8 cellular contexts compared by ENCODE assay signal in genomic region chr2:90323612-90324558, GRCh38.
A peak's percentile ranks its signal among the peaks of the same experiment; 100 is the strongest.
DNase-seq lines count a peak whose midpoint lies in the region; ATAC-seq and TF ChIP-seq lines count a peak whose summit lies in the region.
"Not testable (repeated sequence)": the region's sequence is repeated elsewhere in the genome, so short reads cannot be mapped to it uniquely, and the experiment has no call there.

No MANE protein-coding gene starts in this region.

- BruUV-seq in A673 (replicated peaks; lab: Mats Ljungman, UMichigan): not testable (repeated sequence)

- not testable (repeated sequence) for H3K36me3 Mint-ChIP-seq in activated naive CD4-positive, alpha-beta T cell treated with anti-CD3 and anti-CD28 coated beads, Interleukin-2, amount 10 ng/mL, durations not matched to agents 7 days and 5 days; chondrocyte (ENCODE audit: low read depth); glutamatergic neuron (ENCODE audit: unreplicated experiment); stimulated activated memory B cell treated with anti-CD40 and anti-IgM and Interleukin-4, amounts not matched to agents 10 μg/mL and 1 μg/mL and 100 μg/mL, for 72 hours

- POLR2A ChIA-PET in A673 (lab: Charles Lee; ENCODE audit: low non-redundant PET): not testable (repeated sequence)

- not testable (repeated sequence) for H3K36me3 ChIP-seq in A673 (ENCODE audit: insufficient read depth, low read length, poor library complexity, severe bottlenecking); RWPE2 (ENCODE audit: low read depth); mucosa of descending colon (ENCODE audit: low read depth)

- DNase-seq in A673 (ENCODE audit: low spot score) (peak; percentile 14), RWPE2 (ENCODE audit: low spot score) (peak; percentile 49), glutamatergic neuron (peak; percentile 43), mucosa of descending colon (peak in 2 of 3 donors; percentile 15 to 44)
- DNase-seq in GM12865 (ENCODE audit: low read depth); chondrocyte (ENCODE audit: low spot score): not testable (repeated sequence)
- DNase-seq in activated naive CD4-positive, alpha-beta T cell treated with anti-CD3 and anti-CD28 coated beads, Interleukin-2, amount 10 ng/mL, durations not matched to agents 7 days and 5 days: peak; percentile 21

- not testable (repeated sequence) for H3K9me3 Mint-ChIP-seq in activated naive CD4-positive, alpha-beta T cell treated with anti-CD3 and anti-CD28 coated beads, Interleukin-2, amount 10 ng/mL, durations not matched to agents 7 days and 5 days; chondrocyte (ENCODE audit: low read depth); glutamatergic neuron (ENCODE audit: unreplicated experiment); stimulated activated memory B cell treated with anti-CD40 and anti-IgM and Interleukin-4, amounts not matched to agents 10 μg/mL and 1 μg/mL and 100 μg/mL, for 72 hours

- H3K27ac Mint-ChIP-seq in activated naive CD4-positive, alpha-beta T cell treated with anti-CD3 and anti-CD28 coated beads, Interleukin-2, amount 10 ng/mL, durations not matched to agents 7 days and 5 days: peak overlapping the region; percentile 55
- not testable (repeated sequence) for H3K27ac Mint-ChIP-seq in chondrocyte (ENCODE audit: unreplicated experiment); glutamatergic neuron (ENCODE audit: unreplicated experiment)
- H3K27ac Mint-ChIP-seq in stimulated activated memory B cell treated with anti-CD40 and anti-IgM and Interleukin-4, amounts not matched to agents 10 μg/mL and 1 μg/mL and 100 μg/mL, for 72 hours: peak overlapping the region; percentile 54

- not testable (repeated sequence) for TF ChIP-seq CTCF in A673 (conservative IDR thresholded peaks at IDR 0.05; ENCODE audit: low read depth, low read length); GM12865 (IDR thresholded peaks at IDR 0.05; ENCODE audit: insufficient read depth, low read depth, low read length, missing control alignments); RWPE2 (IDR thresholded peaks at IDR 0.05; ENCODE audit: poor library complexity, severe bottlenecking); chondrocyte (IDR thresholded peaks at IDR 0.05); glutamatergic neuron (IDR thresholded peaks at IDR 0.05; ENCODE audit: partially characterized antibody, unreplicated experiment); mucosa of descending colon (IDR thresholded peaks at IDR 0.05)

- not testable (repeated sequence) for H3K27ac ChIP-seq in A673 (ENCODE audit: low read depth, low read length, poor library complexity, severe bottlenecking); RWPE2 (ENCODE audit: poor library complexity, severe bottlenecking)

- CTCF ChIA-PET in A673 (lab: Charles Lee); activated naive CD4-positive, alpha-beta T cell treated with anti-CD3 and anti-CD28 coated beads, Interleukin-2, amount 10 ng/mL, durations not matched to agents 7 days and 5 days (lab: Charles Lee): not testable (repeated sequence)

- intact Hi-C loops in A673 (cut with micrococcal nuclease; ENCODE audit: unreplicated experiment); mucosa of descending colon (cut with DNase I, micrococcal nuclease): not testable (repeated sequence)

- H3K4me3 Mint-ChIP-seq in activated naive CD4-positive, alpha-beta T cell treated with anti-CD3 and anti-CD28 coated beads, Interleukin-2, amount 10 ng/mL, durations not matched to agents 7 days and 5 days: peak overlapping the region; percentile 56
- H3K4me3 Mint-ChIP-seq in chondrocyte (ENCODE audit: unreplicated experiment): peak overlapping the region; percentile 12
- H3K4me3 Mint-ChIP-seq in glutamatergic neuron (ENCODE audit: unreplicated experiment): peak overlapping the region; percentile 59
- peak overlapping the region; percentile 86 for H3K4me3 Mint-ChIP-seq in stimulated activated memory B cell treated with anti-CD40 and anti-IgM and Interleukin-4, amounts not matched to agents 10 μg/mL and 1 μg/mL and 100 μg/mL, for 72 hours

- H3K27me3 Mint-ChIP-seq in activated naive CD4-positive, alpha-beta T cell treated with anti-CD3 and anti-CD28 coated beads, Interleukin-2, amount 10 ng/mL, durations not matched to agents 7 days and 5 days: peaks cover 23% of the 10 kb centered on the region
- H3K27me3 Mint-ChIP-seq in chondrocyte (ENCODE audit: low read depth); glutamatergic neuron (ENCODE audit: unreplicated experiment): not testable (repeated sequence)
- H3K27me3 Mint-ChIP-seq in stimulated activated memory B cell treated with anti-CD40 and anti-IgM and Interleukin-4, amounts not matched to agents 10 μg/mL and 1 μg/mL and 100 μg/mL, for 72 hours: peaks cover 18% of the 10 kb centered on the region

- not testable (repeated sequence) for H3K9me3 ChIP-seq in A673 (ENCODE audit: low read depth, low read length, poor library complexity, severe bottlenecking); RWPE2 (ENCODE audit: severe bottlenecking); mucosa of descending colon

- not testable (repeated sequence) for H3K4me1 Mint-ChIP-seq in activated naive CD4-positive, alpha-beta T cell treated with anti-CD3 and anti-CD28 coated beads, Interleukin-2, amount 10 ng/mL, durations not matched to agents 7 days and 5 days; chondrocyte (ENCODE audit: low read depth); glutamatergic neuron (ENCODE audit: low read depth, unreplicated experiment); stimulated activated memory B cell treated with anti-CD40 and anti-IgM and Interleukin-4, amounts not matched to agents 10 μg/mL and 1 μg/mL and 100 μg/mL, for 72 hours

- not testable (repeated sequence) for ATAC-seq in RWPE2 (ENCODE audit: low read depth); mucosa of descending colon; stimulated activated memory B cell treated with anti-CD40 and anti-IgM and Interleukin-4, amounts not matched to agents 10 μg/mL and 1 μg/mL and 100 μg/mL, for 72 hours

- H3K27me3 ChIP-seq in A673 (replicated peaks; ENCODE audit: insufficient read depth, low read depth, low read length, poor library complexity); RWPE2 (ENCODE audit: insufficient read depth, poor library complexity, severe bottlenecking): not testable (repeated sequence)

- not testable (repeated sequence) for H3K4me1 ChIP-seq in A673 (ENCODE audit: insufficient read depth, low read length, poor library complexity, severe bottlenecking); RWPE2 (ENCODE audit: insufficient read depth, poor library complexity, severe bottlenecking); mucosa of descending colon (ENCODE audit: low read depth)

- H3K4me3 ChIP-seq in A673 (ENCODE audit: low read depth, low read length, poor library complexity, severe bottlenecking) (peak overlapping the region; percentile 34), GM12865 (ENCODE audit: low read depth, low read length) (peak overlapping the region; percentile 33)
- H3K4me3 ChIP-seq in RWPE2 (ENCODE audit: severe bottlenecking); mucosa of descending colon: not testable (repeated sequence)

Comparison
In these comparisons a context has a peak if more than half of its experiments do, and no peak if none do; other contexts are left out.
1. H3K4me3 Mint-ChIP-seq: peak in every context shown above with its lines; median percentile 86 in stimulated activated memory B cell treated with anti-CD40 and anti-IgM and Interleukin-4, amounts not matched to agents 10 μg/mL and 1 μg/mL and 100 μg/mL, for 72 hours; 59 in glutamatergic neuron; 56 in activated naive CD4-positive, alpha-beta T cell treated with anti-CD3 and anti-CD28 coated beads, Interleukin-2, amount 10 ng/mL, durations not matched to agents 7 days and 5 days; 12 in chondrocyte.